22 cellular contexts compared by ENCODE assay signal in the genomic region with DNA sequence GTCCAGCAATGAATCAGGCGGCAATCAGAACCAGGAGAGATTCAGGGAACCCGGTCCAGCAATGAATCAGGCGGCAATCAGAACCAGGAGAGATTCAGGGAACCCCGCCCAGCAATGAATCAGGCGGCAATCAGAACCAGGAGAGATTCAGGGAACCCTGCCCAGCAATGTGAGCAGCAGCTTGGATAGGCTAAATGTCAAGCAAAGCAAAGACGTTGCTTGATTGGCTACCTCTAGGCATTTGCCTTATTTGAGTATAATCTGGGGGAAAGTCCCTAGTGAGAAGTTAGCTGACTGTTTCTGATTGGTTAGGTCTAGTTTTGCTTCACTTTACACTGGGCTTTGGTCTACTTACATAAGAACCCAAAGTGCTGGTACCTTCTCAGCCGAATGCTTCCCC.
DNase-seq lines count a peak whose midpoint lies in the region; ATAC-seq and FAIRE-seq lines count a peak whose summit lies in the region.
"Had no signal": no experiment of that assay in that cellular context is flagged by ENCODE, and none has a peak within 500 bp of the region (broad histone marks: within the 10 kb centered on the region; RNA-seq: fewer than 3 reads in every experiment).

No MANE protein-coding gene starts in this region.

- peaks cover 6% of the 10 kb centered on the region for H3K9me3 Mint-ChIP-seq in activated CD4-positive, alpha-beta T cell treated with anti-CD3 and anti-CD28 coated beads, Interleukin-2, amount 10 ng/mL, durations not matched to agents 7 days and 5 days
- H3K9me3 Mint-ChIP-seq: GM23338 had no signal

- CTCF ChIA-PET in activated CD4-positive, alpha-beta T cell treated with anti-CD3 and anti-CD28 coated beads, Interleukin-2, amount 10 ng/mL, durations not matched to agents 7 days and 5 days (lab: Charles Lee) = no interaction called here

- H3K27me3 Mint-ChIP-seq in activated CD4-positive, alpha-beta T cell treated with anti-CD3 and anti-CD28 coated beads, Interleukin-2, amount 10 ng/mL, durations not matched to agents 7 days and 5 days = no peaks in the 10 kb centered on the region
- H3K27me3 Mint-ChIP-seq: activated CD8-positive, alpha-beta memory T cell treated with anti-CD3 and anti-CD28 coated beads, Interleukin-2, amount 10 ng/mL, durations not matched to agents 7 days and 5 days; brain; T-cell had no signal

- peak; percentile 28 for DNase-seq in ELR (ENCODE audit: low read depth)
- DNase-seq in RCC 7860 (ENCODE audit: low spot score) = peak; percentile 28
- peak; percentile 20 for DNase-seq in dedifferentiated amniotic fluid mesenchymal stem cell (ENCODE audit: extremely low spot score)
- DNase-seq in sciatic nerve (ENCODE audit: low spot score) = no peak
- DNase-seq in activated CD4-positive, alpha-beta T cell treated with anti-CD3 and anti-CD28 coated beads, Interleukin-2, amount 10 ng/mL, durations not matched to agents 7 days and 5 days = no peak
- no peak for DNase-seq in glomerular visceral epithelial cell (ENCODE audit: extremely low spot score)
- DNase-seq: activated CD4-positive, alpha-beta T cell treated with anti-CD3 and anti-CD28 coated beads for 48 hours; activated CD8-positive, alpha-beta memory T cell treated with anti-CD3 and anti-CD28 coated beads, Interleukin-2, amount 10 ng/mL, durations not matched to agents 7 days and 5 days; Calu3; NCI-H1417; NCI-H526; SHP77; spleen; stimulated activated CD4-positive, alpha-beta T cell treated with anti-CD3 and anti-CD28 coated beads, Interleukin-4, amount 100 ng/mL, for 24 hours; T-cell; upper lobe of right lung had no signal

- intact Hi-C loops in sciatic nerve (cut with DNase I) = no loop called here

- POLR2A ChIA-PET in activated CD4-positive, alpha-beta T cell treated with anti-CD3 and anti-CD28 coated beads, Interleukin-2, amount 10 ng/mL, durations not matched to agents 7 days and 5 days (lab: Charles Lee) = no interaction called here

- no peaks in the 10 kb centered on the region for H3K36me3 Mint-ChIP-seq in activated CD4-positive, alpha-beta T cell treated with anti-CD3 and anti-CD28 coated beads, Interleukin-2, amount 10 ng/mL, durations not matched to agents 7 days and 5 days (ENCODE audit: low read depth)
- H3K36me3 Mint-ChIP-seq: activated CD8-positive, alpha-beta memory T cell treated with anti-CD3 and anti-CD28 coated beads, Interleukin-2, amount 10 ng/mL, durations not matched to agents 7 days and 5 days; activated naive CD4-positive, alpha-beta T cell treated with anti-CD3 and anti-CD28 coated beads, Interleukin-2, amount 50 U/mL, for 72 hours; brain; T-cell had no signal

- no peak overlapping the region for H3K27ac Mint-ChIP-seq in activated CD4-positive, alpha-beta T cell treated with anti-CD3 and anti-CD28 coated beads, Interleukin-2, amount 10 ng/mL, durations not matched to agents 7 days and 5 days
- H3K27ac Mint-ChIP-seq: activated CD8-positive, alpha-beta memory T cell treated with anti-CD3 and anti-CD28 coated beads, Interleukin-2, amount 10 ng/mL, durations not matched to agents 7 days and 5 days; activated naive CD4-positive, alpha-beta T cell treated with anti-CD3 and anti-CD28 coated beads, Interleukin-2, amount 50 U/mL, for 72 hours; brain; GM23338; T-cell had no signal

- no peak for FAIRE-seq in RCC 7860 (lab: Jason Lieb, UNC)

- H3K4me1 Mint-ChIP-seq in activated CD4-positive, alpha-beta T cell treated with anti-CD3 and anti-CD28 coated beads, Interleukin-2, amount 10 ng/mL, durations not matched to agents 7 days and 5 days = no peaks in the 10 kb centered on the region
- H3K4me1 Mint-ChIP-seq: activated CD8-positive, alpha-beta memory T cell treated with anti-CD3 and anti-CD28 coated beads, Interleukin-2, amount 10 ng/mL, durations not matched to agents 7 days and 5 days; brain; T-cell had no signal

- ATAC-seq in sciatic nerve = peak; percentile 39
- no peak for ATAC-seq in HG03135 (IDR thresholded peaks at IDR 0.05; ENCODE audit: unreplicated experiment)
- no peak for ATAC-seq in GM21717 (IDR thresholded peaks at IDR 0.05; ENCODE audit: unreplicated experiment)
- ATAC-seq: activated CD8-positive, alpha-beta memory T cell treated with anti-CD3 and anti-CD28 coated beads, Interleukin-2, amount 10 ng/mL, durations not matched to agents 7 days and 5 days; activated naive CD4-positive, alpha-beta T cell treated with anti-CD3 and anti-CD28 coated beads, Interleukin-2, amount 50 U/mL, for 72 hours; gastrocnemius medialis; GM23338; T-cell; upper lobe of right lung had no signal

- no peak overlapping the region for H3K4me3 Mint-ChIP-seq in activated CD4-positive, alpha-beta T cell treated with anti-CD3 and anti-CD28 coated beads, Interleukin-2, amount 10 ng/mL, durations not matched to agents 7 days and 5 days
- H3K4me3 Mint-ChIP-seq: activated CD8-positive, alpha-beta memory T cell treated with anti-CD3 and anti-CD28 coated beads, Interleukin-2, amount 10 ng/mL, durations not matched to agents 7 days and 5 days; brain; GM23338; T-cell had no signal

Comparison
In these comparisons a context has a peak if more than half of its experiments do, and no peak if none do; other contexts are left out.
1. DNase-seq: peak in ELR (single experiment), RCC 7860 (single experiment) and dedifferentiated amniotic fluid mesenchymal stem cell (single experiment); none in sciatic nerve (single experiment), activated CD4-positive, alpha-beta T cell treated with anti-CD3 and anti-CD28 coated beads, Interleukin-2, amount 10 ng/mL, durations not matched to agents 7 days and 5 days (single experiment) and glomerular visceral epithelial cell (single experiment).